ENCODE assay signal across 8 cellular contexts in genomic region chrX:136880452-136881013, GRCh38. TPM values are rescaled to one million over a fixed set of nuclear protein-coding genes. Genes with fewer than 3 reads are reported as not detected.
DNase-seq lines count a peak whose midpoint lies in the region; ATAC-seq, FAIRE-seq and TF ChIP-seq lines count a peak whose summit lies in the region.

Gene RBMX (minus strand): TSS chrX:136880725. CDS start chrX:136879427, 1,298 bp downstream.

- peak within 1 kb of the TSS; percentile 98 for H3K27ac Mint-ChIP-seq in progenitor cell of endocrine pancreas

- peak within 1 kb of the TSS; percentile 90 for H3K4me3 Mint-ChIP-seq in progenitor cell of endocrine pancreas (ENCODE audit: low read depth)

- FAIRE-seq in GM12892 (lab: Jason Lieb, UNC), result peak; percentile 92

- H3K4me1 Mint-ChIP-seq in progenitor cell of endocrine pancreas (ENCODE audit: low read depth), result peaks cover 3% of the 10 kb centered on the region

- no peaks in the 10 kb centered on the region for H3K4me1 ChIP-seq in adrenal gland (replicated peaks in 1 of 2)

- H3K36me3 Mint-ChIP-seq in progenitor cell of endocrine pancreas (ENCODE audit: insufficient read depth), result peaks cover 16% of the 10 kb centered on the region

- no peaks in the 10 kb centered on the region for H3K9me3 ChIP-seq in adrenal gland (replicated peaks in 1 of 3)

- H3K27me3 ChIP-seq in adrenal gland, result no peaks in the 10 kb centered on the region

- TF ChIP-seq CTCF in adrenal gland (IDR thresholded peaks at IDR 0.05), result no peak
- TF ChIP-seq CTCF in progenitor cell of endocrine pancreas (IDR thresholded peaks at IDR 0.05; ENCODE audit: unreplicated experiment), result no peak

- H3K27me3 Mint-ChIP-seq in progenitor cell of endocrine pancreas, result no peaks in the 10 kb centered on the region

- peak within 1 kb of the TSS; percentile 52 to 80 (median 67) for H3K4me3 ChIP-seq in adrenal gland

- H3K27ac ChIP-seq in adrenal gland, result peak within 1 kb of the TSS; percentile 85 to 93 (median 91)

- WGBS in adrenal gland, 4 donors, result 2 to 43% (median 19%) methylated on average over 18 to 34 of the region's 34 CpGs

- peaks cover 10% of the 10 kb centered on the region for H3K9me3 Mint-ChIP-seq in progenitor cell of endocrine pancreas (ENCODE audit: low read depth)

- ATAC-seq in HG02852 (IDR thresholded peaks at IDR 0.05; ENCODE audit: unreplicated experiment) (peak; percentile 92), left cardiac atrium (peak; percentile 96 to 97)

- intact Hi-C loops in adrenal gland (cut with DNase I), result no loop called here
- intact Hi-C loops in left cardiac atrium (cut with DNase I), result no loop called here

- TF ChIP-seq POLR2A in GM12892 (IDR thresholded peaks at IDR 0.05; ENCODE audit: low read depth, low read length), result peak; percentile 99
- TF ChIP-seq POLR2A in adrenal gland (IDR thresholded peaks at IDR 0.05), result peak; percentile 97 to 98

- H3K36me3 ChIP-seq in adrenal gland (replicated peaks in 1 of 2), result peaks cover 0 to 27% of the 10 kb centered on the region in 2 donors

- DNase-seq in GM12892 (ENCODE audit: insufficient read length), result peak; percentile 67
- DNase-seq in NCI-H146 (lab: John Stamatoyannopoulos, UW), result peak; percentile 95
- peak; percentile 69 to 92 (median 81) for DNase-seq in T-helper 1 cell
- DNase-seq in adrenal gland, result peak; percentile 90 to 97 (median 91)
- peak; percentile 88 for DNase-seq in left cardiac atrium
- peak; percentile 74 for DNase-seq in progenitor cell of endocrine pancreas (ENCODE audit: low spot score, unreplicated experiment)
- DNase-seq in ureter (ENCODE audit: low spot score), result peak; percentile 95

RNA-seq across cellular contexts. Expression of gene RBMX, which starts in this region (rescaled TPM):
- polyA plus RNA-seq in GM12892 (2012; ENCODE audit: missing spikeins), result 236 TPM
- total RNA-seq in adrenal gland, result 100 to 1,000 TPM; 106 to 218 (median 136) TPM
- polyA plus RNA-seq in adrenal gland, result 100 to 1,000 TPM in 1 of 3 donors, 10 to 100 TPM in 2; 64.2 to 171 (median 99.6) TPM
- 100 to 1,000 TPM in 1 of 2 donors, 10 to 100 TPM in 1; 71.7 to 104 TPM for total RNA-seq in left cardiac atrium
- 425 and 445 TPM in 2 replicates for total RNA-seq in progenitor cell of endocrine pancreas
- total RNA-seq in ureter, result 179 TPM

Comparison
In these comparisons a context has a peak if more than half of its experiments do, and no peak if none do; other contexts are left out.
1. Peak in every context shown above with its lines: DNase-seq, ATAC-seq, H3K4me3 ChIP-seq and H3K27ac ChIP-seq.